ENCODE assay signal across 1 cellular context in the genomic region with DNA sequence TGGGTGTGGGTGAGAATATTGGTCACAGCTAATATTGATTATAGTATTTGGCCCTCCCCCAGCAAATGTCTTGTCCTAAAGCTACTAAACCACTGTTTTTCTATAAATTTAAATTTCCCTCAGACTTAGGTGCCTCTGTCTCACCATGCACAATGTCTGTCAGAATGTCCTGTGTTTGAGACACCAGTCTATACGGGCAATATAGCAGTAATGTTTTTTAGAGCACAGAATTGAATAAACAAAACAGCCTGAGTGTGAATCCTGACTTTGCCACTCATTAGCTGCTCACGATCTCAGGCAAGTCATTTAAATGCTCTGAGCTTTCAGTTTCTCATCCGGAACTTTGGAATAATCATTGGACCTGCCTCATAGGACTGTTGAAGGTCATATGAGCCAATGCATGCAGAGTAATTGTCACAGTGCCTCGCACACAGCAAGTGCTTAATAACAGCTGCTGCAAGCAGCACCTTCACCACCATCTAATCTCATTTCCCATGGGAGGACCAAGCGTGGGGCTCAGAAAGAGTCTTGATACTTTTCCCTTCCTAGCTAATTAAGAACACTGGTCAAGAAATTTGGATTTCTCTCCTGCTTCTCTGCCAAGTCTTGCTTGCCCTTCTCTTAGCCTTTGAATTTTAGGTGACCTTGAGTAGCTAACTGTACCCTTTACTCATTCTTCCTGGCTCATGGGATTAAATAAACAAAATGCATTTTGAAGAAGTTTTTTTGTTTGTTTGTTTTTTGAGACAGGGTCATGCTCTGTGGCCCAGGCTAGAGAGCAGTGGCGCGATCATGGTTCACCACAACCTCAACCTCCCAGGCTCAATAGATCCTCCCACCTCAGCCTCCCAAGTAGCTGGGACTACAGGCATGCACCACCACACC.
TF ChIP-seq lines count a peak whose summit lies in the region.

No MANE protein-coding gene starts in this region.

TF ChIP-seq in HepG2, 621 proteins besides CTCF, POLR2A, EP300 and RAD21 (continued from another document and continues in another):
- TF ChIP-seq, protein P1, sequence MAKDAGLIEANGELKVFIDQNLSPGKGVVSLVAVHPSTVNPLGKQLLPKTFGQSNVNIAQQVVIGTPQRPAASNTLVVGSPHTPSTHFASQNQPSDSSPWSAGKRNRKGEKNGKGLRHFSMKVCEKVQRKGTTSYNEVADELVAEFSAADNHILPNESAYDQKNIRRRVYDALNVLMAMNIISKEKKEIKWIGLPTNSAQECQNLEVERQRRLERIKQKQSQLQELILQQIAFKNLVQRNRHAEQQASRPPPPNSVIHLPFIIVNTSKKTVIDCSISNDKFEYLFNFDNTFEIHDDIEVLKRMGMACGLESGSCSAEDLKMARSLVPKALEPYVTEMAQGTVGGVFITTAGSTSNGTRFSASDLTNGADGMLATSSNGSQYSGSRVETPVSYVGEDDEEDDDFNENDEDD (CRISPR knock-in tag; IDR thresholded peaks at IDR 0.05; ENCODE audit: borderline replicate concordance) = no peak
- peak; percentile 92 for TF ChIP-seq PAF1 (CRISPR knock-in tag; IDR thresholded peaks at IDR 0.05)
- TF ChIP-seq ZNF337 (CRISPR knock-in tag; IDR thresholded peaks at IDR 0.05; ENCODE audit: borderline replicate concordance, low read depth) = no peak
- peak; percentile 60; the same call in 1 of the 2 replicates for TF ChIP-seq SPEN (CRISPR knock-in tag; IDR thresholded peaks at IDR 0.05; ENCODE audit: low read depth)
- 0 out of 2 replicates have a peak, but pooled peaks have one; percentile 62 for TF ChIP-seq SALL2 (CRISPR knock-in tag; IDR thresholded peaks at IDR 0.05)
- TF ChIP-seq RFX5 (IDR thresholded peaks at IDR 0.05; ENCODE audit: low read depth, low read length) = no peak
- 0 out of 2 replicates have a peak, but pooled peaks have one; percentile 15 for TF ChIP-seq ZSCAN9 (CRISPR knock-in tag; IDR thresholded peaks at IDR 0.05; ENCODE audit: borderline replicate concordance)
- TF ChIP-seq ZNF564 (CRISPR knock-in tag; IDR thresholded peaks at IDR 0.05) = no peak
- peak; percentile 55; the same call in 1 of the 2 replicates for TF ChIP-seq ARID3A (IDR thresholded peaks at IDR 0.05; ENCODE audit: low read depth, low read length)
- peak; percentile 27; the same call in 1 of the 2 replicates for TF ChIP-seq FOXJ3 (CRISPR knock-in tag; IDR thresholded peaks at IDR 0.05; ENCODE audit: borderline replicate concordance)
- TF ChIP-seq, protein P2, sequence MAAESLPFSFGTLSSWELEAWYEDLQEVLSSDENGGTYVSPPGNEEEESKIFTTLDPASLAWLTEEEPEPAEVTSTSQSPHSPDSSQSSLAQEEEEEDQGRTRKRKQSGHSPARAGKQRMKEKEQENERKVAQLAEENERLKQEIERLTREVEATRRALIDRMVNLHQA (CRISPR knock-in tag; IDR thresholded peaks at IDR 0.05) = no peak
- TF ChIP-seq HIVEP1 (CRISPR knock-in tag; IDR thresholded peaks at IDR 0.05) = no peak
- TF ChIP-seq, protein P3, sequence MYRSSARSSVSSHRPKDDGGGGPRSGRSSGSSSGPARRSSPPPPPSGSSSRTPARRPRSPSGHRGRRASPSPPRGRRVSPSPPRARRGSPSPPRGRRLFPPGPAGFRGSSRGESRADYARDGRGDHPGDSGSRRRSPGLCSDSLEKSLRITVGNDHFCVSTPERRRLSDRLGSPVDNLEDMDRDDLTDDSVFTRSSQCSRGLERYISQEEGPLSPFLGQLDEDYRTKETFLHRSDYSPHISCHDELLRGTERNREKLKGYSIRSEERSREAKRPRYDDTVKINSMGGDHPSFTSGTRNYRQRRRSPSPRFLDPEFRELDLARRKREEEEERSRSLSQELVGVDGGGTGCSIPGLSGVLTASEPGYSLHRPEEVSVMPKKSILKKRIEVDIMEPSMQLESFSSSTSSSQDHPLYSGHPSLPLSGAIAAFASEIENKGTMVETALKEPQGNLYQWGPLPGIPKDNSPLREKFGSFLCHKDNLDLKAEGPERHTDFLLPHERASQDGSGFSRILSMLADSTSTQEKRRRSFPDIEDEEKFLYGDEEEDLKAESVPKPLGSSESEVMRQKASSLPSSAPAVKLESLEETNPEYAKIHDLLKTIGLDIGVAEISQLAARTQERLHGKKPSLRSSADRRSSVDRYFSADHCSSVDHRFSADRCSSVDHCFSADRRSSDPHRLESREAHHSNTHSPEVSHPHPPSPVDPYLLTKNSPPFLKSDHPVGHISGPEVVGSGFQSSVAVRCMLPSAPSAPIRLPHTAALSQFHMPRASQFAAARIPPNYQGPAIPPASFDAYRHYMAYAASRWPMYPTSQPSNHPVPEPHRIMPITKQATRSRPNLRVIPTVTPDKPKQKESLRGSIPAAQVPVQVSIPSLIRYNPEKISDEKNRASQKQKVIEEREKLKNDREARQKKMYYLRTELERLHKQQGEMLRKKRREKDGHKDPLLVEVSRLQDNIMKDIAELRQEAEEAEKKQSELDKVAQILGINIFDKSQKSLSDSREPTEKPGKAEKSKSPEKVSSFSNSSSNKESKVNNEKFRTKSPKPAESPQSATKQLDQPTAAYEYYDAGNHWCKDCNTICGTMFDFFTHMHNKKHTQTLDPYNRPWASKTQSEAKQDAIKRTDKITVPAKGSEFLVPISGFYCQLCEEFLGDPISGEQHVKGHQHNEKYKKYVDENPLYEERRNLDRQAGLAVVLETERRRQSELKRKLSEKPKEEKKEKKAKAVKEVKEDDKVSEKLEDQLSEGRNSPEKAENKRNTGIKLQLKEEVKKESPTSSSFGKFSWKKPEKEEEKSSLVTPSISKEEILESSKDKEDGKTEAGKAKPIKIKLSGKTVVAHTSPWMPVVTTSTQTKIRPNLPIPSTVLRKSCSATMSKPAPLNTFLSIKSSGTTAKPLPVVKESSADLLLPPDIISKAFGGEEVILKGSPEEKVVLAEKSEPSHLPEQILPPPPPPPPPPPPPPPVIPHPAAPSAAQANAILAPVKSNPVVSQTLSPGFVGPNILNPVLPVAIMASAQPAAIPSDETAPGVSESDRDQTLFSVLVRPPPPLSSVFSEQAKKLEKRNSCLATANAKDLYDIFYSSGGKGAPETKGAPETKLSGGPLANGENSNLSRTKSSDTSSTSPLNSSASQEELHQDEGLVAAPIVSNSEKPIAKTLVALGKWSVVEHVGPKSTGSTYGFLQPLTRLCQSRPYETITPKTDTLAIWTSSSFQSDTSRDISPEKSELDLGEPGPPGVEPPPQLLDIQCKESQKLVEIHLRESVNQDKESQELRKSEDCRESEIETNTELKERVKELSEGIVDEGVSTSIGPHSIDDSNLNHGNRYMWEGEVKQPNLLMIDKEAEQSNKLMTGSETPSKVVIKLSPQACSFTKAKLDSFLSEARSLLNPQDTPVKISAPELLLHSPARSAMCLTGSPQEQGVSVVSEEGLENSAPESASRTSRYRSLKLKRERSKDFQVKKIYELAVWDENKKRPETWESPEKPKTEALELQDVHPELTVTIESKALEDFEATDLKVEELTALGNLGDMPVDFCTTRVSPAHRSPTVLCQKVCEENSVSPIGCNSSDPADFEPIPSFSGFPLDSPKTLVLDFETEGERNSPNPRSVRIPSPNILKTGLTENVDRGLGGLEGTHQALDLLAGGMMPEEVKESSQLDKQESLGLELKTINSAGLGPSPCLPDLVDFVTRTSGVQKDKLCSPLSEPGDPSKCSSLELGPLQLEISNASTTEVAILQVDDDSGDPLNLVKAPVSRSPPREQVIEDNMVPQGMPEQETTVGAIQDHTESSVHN (CRISPR knock-in tag; IDR thresholded peaks at IDR 0.05) = no peak
- TF ChIP-seq ZNF609 (CRISPR knock-in tag; IDR thresholded peaks at IDR 0.05; ENCODE audit: borderline replicate concordance) = 0 out of 2 replicates have a peak, but pooled peaks have one; percentile 21
- TF ChIP-seq FOXP4 (CRISPR knock-in tag; IDR thresholded peaks at IDR 0.05) = peak; percentile 66
- TF ChIP-seq CBX2 (IDR thresholded peaks at IDR 0.05; ENCODE audit: low read depth, low read length) = no peak
- 0 out of 2 replicates have a peak, but pooled peaks have one; percentile 33 for TF ChIP-seq CBX2 (CRISPR knock-in tag; IDR thresholded peaks at IDR 0.05; ENCODE audit: low read depth)
- peak; percentile 34; the same call in 1 of the 2 replicates for TF ChIP-seq ZNF687 (CRISPR knock-in tag; IDR thresholded peaks at IDR 0.05)
